9 cellular contexts compared by ENCODE assay signal in genomic region chr2:157439792-157440186, GRCh38. TPM values are rescaled to one million over a fixed set of nuclear protein-coding genes. Genes with fewer than 3 reads are reported as not detected.
DNase-seq lines count a peak whose midpoint lies in the region; ATAC-seq and TF ChIP-seq lines count a peak whose summit lies in the region.
"Had no signal": no experiment of that assay in that cellular context is flagged by ENCODE, and none has a peak within 500 bp of the region (broad histone marks: within the 10 kb centered on the region; RNA-seq: fewer than 3 reads in every experiment).

No MANE protein-coding gene starts in this region.

- H3K27ac ChIP-seq in muscle layer of duodenum (ENCODE audit: low read length), result peak overlapping the region; percentile 91

- POLR2A ChIA-PET in T-cell (lab: Charles Lee), result interaction anchor here (0.6 to 9.3 kb wide), 14 partner anchors 9 to 93 kb away, joined by 3 to 216 read pairs (median 10); no protein-coding TSS in a partner anchor

- no peaks in the 10 kb centered on the region for H3K36me3 ChIP-seq in muscle layer of duodenum (ENCODE audit: control insufficient read depth in 1 of 2, insufficient read depth in 2 of 2, low read length in 2 of 2)

- CTCF ChIA-PET in T-cell (lab: Charles Lee), result interaction anchor here (0.5 to 3.3 kb wide), 18 partner anchors 11 to 123 kb away, joined by 3 to 16 read pairs (median 4); partner anchors contain the start of gene ERMN (in 1 of the 2)

- no peak for TF ChIP-seq CTCF in HFFc6 (IDR thresholded peaks at IDR 0.05)

- H3K36me3 Mint-ChIP-seq in T-cell (peaks cover 78% of the 10 kb centered on the region), HFFc6 (ENCODE audit: low read depth) (no peaks in the 10 kb centered on the region)

- H3K4me1 Mint-ChIP-seq in T-cell (peaks cover 20 to 62% (median 31%) of the 10 kb centered on the region in 3 donors), HFFc6 (ENCODE audit: low read depth) (no peaks in the 10 kb centered on the region)

- ATAC-seq in GM19324 (IDR thresholded peaks at IDR 0.05; ENCODE audit: low FRiP score, unreplicated experiment), result peak; percentile 36
- peak; percentile 38 for ATAC-seq in HG02973 (IDR thresholded peaks at IDR 0.05; ENCODE audit: unreplicated experiment)
- ATAC-seq in T-cell (replicated peaks in 1 of 4), result peak in 3 of 4 experiments; percentile 11 to 29 (median 24)
- ATAC-seq: Panc1 had no signal

- peak overlapping the region; percentile 92 to 97 (median 96) for H3K4me3 Mint-ChIP-seq in T-cell
- no peak overlapping the region for H3K4me3 Mint-ChIP-seq in HFFc6

- no peaks in the 10 kb centered on the region for H3K4me1 ChIP-seq in muscle layer of duodenum (ENCODE audit: control insufficient read depth in 1 of 2, insufficient read depth in 2 of 2, low read length in 2 of 2)

- no peaks in the 10 kb centered on the region for H3K27me3 ChIP-seq in muscle layer of duodenum (ENCODE audit: low read depth, low read length)

- peak overlapping the region; percentile 97 to 99 for H3K27ac Mint-ChIP-seq in T-cell
- no peak overlapping the region for H3K27ac Mint-ChIP-seq in HFFc6

- H3K9me3 ChIP-seq in muscle layer of duodenum (ENCODE audit: control insufficient read depth in 1 of 2, low read length in 2 of 2), result no peaks in the 10 kb centered on the region

- H3K4me3 ChIP-seq in muscle layer of duodenum (ENCODE audit: low read depth in 1 of 2, low read length in 2 of 2), result peak overlapping the region in 1 of 2 donors; percentile 28

- H3K9me3 Mint-ChIP-seq in T-cell (no peaks in the 10 kb centered on the region), HFFc6 (no peaks in the 10 kb centered on the region)

- H3K27me3 Mint-ChIP-seq in T-cell (no peaks in the 10 kb centered on the region), HFFc6 (ENCODE audit: insufficient read depth) (peaks cover 3% of the 10 kb centered on the region)

- DNase-seq in T-cell (peak in 2 of 34 experiments; percentile 26 to 47), NCI-H146 (lab: John Stamatoyannopoulos, UW) (no peak), NCI-H2171 (lab: John Stamatoyannopoulos, UW) (no peak), NCI-H2171 treated with DMSO at 0.1 percent for 48 hours (lab: John Stamatoyannopoulos, UW) (no peak), HFFc6 (no peak)

RNA-seq across cellular contexts. Expression of gene CYTIP, which starts 4.1 kb away (rescaled TPM):
- 100 to 1,000 TPM; 264 to 465 (median 273) TPM for total RNA-seq in T-cell
- not detected for total RNA-seq in HFFc6 (2021; fragmentation: NEBNext Ultra II Directional; extraction: Animal tissue kit (Norgen Biotek cat#: 25700))

Comparison
In these comparisons a context has a peak if more than half of its experiments do, and no peak if none do; other contexts are left out.
1. RNA of gene CYTIP, which starts 4.1 kb away (total RNA-seq): 264 to 465 TPM in T-cell; not detected in HFFc6; every median in the first group is over 100 times any median in the second.
2. Peak in every context shown above with its lines, with median percentiles within 50 percentile points of each other: ATAC-seq.